6 cellular contexts compared by ENCODE assay signal in genomic region chr1:87421809-87422208, GRCh38.
"Had no signal": no experiment of that assay in that cellular context is flagged by ENCODE, and none has a peak within 500 bp of the region (broad histone marks: within the 10 kb centered on the region; RNA-seq: fewer than 3 reads in every experiment).

No MANE protein-coding gene starts in this region.

- ATAC-seq: HCT116, K562 had no signal

- DNase-seq: GM23248, GOT3, H7, IMR-90 had no signal
